In genomic region chr16:70780546-70780945, GRCh38 we compare ENCODE assay signal across 21 cellular contexts. TPM values are rescaled to one million over a fixed set of nuclear protein-coding genes. Genes with fewer than 3 reads are reported as not detected.
A peak's percentile ranks its signal among the peaks of the same experiment; 100 is the strongest.
DNase-seq lines count a peak whose midpoint lies in the region; ATAC-seq and TF ChIP-seq lines count a peak whose summit lies in the region.
"Had no signal": no experiment of that assay in that cellular context is flagged by ENCODE, and none has a peak within 500 bp of the region (broad histone marks: within the 10 kb centered on the region; RNA-seq: fewer than 3 reads in every experiment).

No MANE protein-coding gene starts in this region.

- no peak overlapping the region for H3K4me2 ChIP-seq in neuronal stem cell (ENCODE audit: insufficient read depth, low read length, poor library complexity, severe bottlenecking)
- H3K4me2 ChIP-seq: A549; BLaER1 treated with 17β-estradiol and CSF1 and Interleukin-3, amounts not matched to agents 10 nM and 100 nM had no signal

- DNase-seq in islet precursor cell (peak; percentile 27), neuronal stem cell (ENCODE audit: low spot score) (no peak), spleen (peak; percentile 60), HEK293T (ENCODE audit: extremely low spot score) (no peak), globus pallidus (ENCODE audit: low spot score) (no peak)
- DNase-seq: 8988T; ACHN; AML-193; BE2C; CD4-positive, alpha-beta T cell; CD8-positive, alpha-beta memory T cell; DMS 273 treated with DMSO at 0.1 percent for 48 hours; DMS53; DMS79 treated with DMSO at 0.1 percent for 48 hours; GF-D8; GM23248; H7; HCEC 1CT had no signal

- H2AFZ ChIP-seq in neuronal stem cell (ENCODE audit: low read length) = no peak overlapping the region
- H2AFZ ChIP-seq: GM23248 had no signal

- H3K14ac ChIP-seq in neuronal stem cell (ENCODE audit: low read length) = no peak overlapping the region

- no peaks in the 10 kb centered on the region for H3K79me1 ChIP-seq in neuronal stem cell (ENCODE audit: low read depth, low read length)

- H2AK5ac ChIP-seq in neuronal stem cell (ENCODE audit: low read depth, low read length) = no peak overlapping the region

- no peak overlapping the region for H2BK120ac ChIP-seq in neuronal stem cell (ENCODE audit: low read depth, low read length)

- H3K36me3 ChIP-seq in neuronal stem cell (replicated peaks in 1 of 2; ENCODE audit: control insufficient read depth in 2 of 2, insufficient read depth in 2 of 2, low read length in 2 of 2) (peaks cover 48 to 79% of the 10 kb centered on the region in 2 donors), spleen (peaks cover 6 to 100% (median 85%) of the 10 kb centered on the region in 6 donors)

- no peak overlapping the region for H4K91ac ChIP-seq in neuronal stem cell (ENCODE audit: low read depth, low read length, poor library complexity)

- H2BK5ac ChIP-seq in neuronal stem cell (ENCODE audit: low read length) = no peak overlapping the region

- H3K4ac ChIP-seq in neuronal stem cell (ENCODE audit: low read length) = no peak overlapping the region

- TF ChIP-seq CTCF in spleen (IDR thresholded peaks at IDR 0.05 in 8 of 11, conservative IDR thresholded peaks at IDR 0.05 in 3 of 11) = no peak

- no peak overlapping the region for H4K8ac ChIP-seq in neuronal stem cell (ENCODE audit: low read depth, low read length)

- CTCF ChIA-PET in HEK293T (lab: Yijun Ruan, JAX) = interaction anchor here (1.8 kb wide), 1 partner anchor 10 kb away, joined by 13 read pairs; no protein-coding TSS in a partner anchor

- no peak overlapping the region for H2BK15ac ChIP-seq in neuronal stem cell (ENCODE audit: low read length)

- H3K18ac ChIP-seq in neuronal stem cell (ENCODE audit: low read length) = peak overlapping the region; percentile 68

- peaks cover 4 to 10% of the 10 kb centered on the region in 2 donors for H3K9me3 ChIP-seq in neuronal stem cell (replicated peaks in 1 of 2; ENCODE audit: control insufficient read depth in 2 of 2, insufficient read depth in 1 of 2, low read depth in 1 of 2, low read length in 2 of 2)
- H3K9me3 ChIP-seq in spleen = peaks cover 0 to 9% (median 0%) of the 10 kb centered on the region in 8 donors
- H3K9me3 ChIP-seq: A549, BE2C had no signal

- H3K27me3 ChIP-seq in neuronal stem cell (ENCODE audit: control insufficient read depth in 3 of 3, insufficient read depth in 3 of 3, low read depth in 1 of 3, low read length in 3 of 3) (no peaks in the 10 kb centered on the region), spleen (replicated peaks in 1 of 7) (no peaks in the 10 kb centered on the region)
- H3K27me3 ChIP-seq: BE2C; BLaER1 treated with 17β-estradiol and CSF1 and Interleukin-3, amounts not matched to agents 10 nM and 100 nM had no signal

- no peak overlapping the region for H2BK12ac ChIP-seq in neuronal stem cell (ENCODE audit: low read length)

- ATAC-seq in GM19467 (IDR thresholded peaks at IDR 0.05; ENCODE audit: unreplicated experiment) = no peak
- ATAC-seq: A549 had no signal

- intact Hi-C loops in spleen (cut with DNase I; ENCODE audit: low total_unique reads) = no loop called here

- H3K4me1 ChIP-seq in neuronal stem cell (ENCODE audit: control insufficient read depth in 2 of 2, insufficient read depth in 1 of 2, low read depth in 1 of 2, low read length in 2 of 2) = peaks cover 0 to 3% of the 10 kb centered on the region in 2 donors
- H3K4me1 ChIP-seq in spleen = peaks cover 0 to 27% (median 14%) of the 10 kb centered on the region in 6 donors
- H3K4me1 ChIP-seq: BE2C had no signal

- POLR2A ChIA-PET in HEK293T (lab: Yijun Ruan, JAX) = no interaction called here

- no peak overlapping the region for H3K4me3 ChIP-seq in neuronal stem cell (ENCODE audit: low read length in 2 of 2)
- no peak overlapping the region for H3K4me3 ChIP-seq in spleen
- H3K4me3 ChIP-seq: A549; BLaER1 treated with 17β-estradiol and CSF1 and Interleukin-3, amounts not matched to agents 10 nM and 100 nM; GM23248 had no signal

- H3K27ac ChIP-seq in neuronal stem cell (replicated peaks; ENCODE audit: low read length) (no peak overlapping the region), spleen (no peak overlapping the region)
- H3K27ac ChIP-seq: A549; BLaER1 treated with 17β-estradiol and CSF1 and Interleukin-3, amounts not matched to agents 10 nM and 100 nM; GM23248 had no signal

- peak overlapping the region; percentile 70 for H3K23ac ChIP-seq in neuronal stem cell (ENCODE audit: low read depth, low read length, poor library complexity)

- TF ChIP-seq POLR2A in spleen (IDR thresholded peaks at IDR 0.05) = no peak

- no peak overlapping the region for H3K9ac ChIP-seq in neuronal stem cell (ENCODE audit: low read depth, low read length, poor library complexity)
- H3K9ac ChIP-seq: BLaER1 treated with 17β-estradiol and CSF1 and Interleukin-3, amounts not matched to agents 10 nM and 100 nM; GM23248 had no signal

- no CpG with 5 or more reads among the region's 10 CpGs for WGBS in neuronal stem cell (ENCODE audit: extremely low coverage in 2 of 2, insufficient read length in 2 of 2, insufficient replicate concordance in 1 of 2), 2 donors
- WGBS in spleen, 5 donors = 97 to 99% (median 98%) methylated on average over 10 of the region's 10 CpGs

TF ChIP-seq in HEK293T, 16 proteins besides CTCF, POLR2A, EP300 and RAD21:
- TF ChIP-seq NFRKB (IDR thresholded peaks at IDR 0.05) = no peak
- TF ChIP-seq FOXA1 (IDR thresholded peaks at IDR 0.05) = no peak
- no peak for TF ChIP-seq L3MBTL2 (conservative IDR thresholded peaks at IDR 0.05)
- TF ChIP-seq LEF1 (IDR thresholded peaks at IDR 0.05; ENCODE audit: borderline replicate concordance) = no peak
- TF ChIP-seq ZNF384 (IDR thresholded peaks at IDR 0.05) = no peak
- TF ChIP-seq FOXM1 (IDR thresholded peaks at IDR 0.05; ENCODE audit: borderline replicate concordance) = no peak
- TF ChIP-seq TARDBP (IDR thresholded peaks at IDR 0.05) = no peak
- TF ChIP-seq BHLHE40 (IDR thresholded peaks at IDR 0.05; ENCODE audit: borderline replicate concordance) = no peak
- TF ChIP-seq HDGF (IDR thresholded peaks at IDR 0.05; ENCODE audit: borderline replicate concordance) = no peak
- no peak for TF ChIP-seq SUZ12 (IDR thresholded peaks at IDR 0.05)
- TF ChIP-seq ELF4 (IDR thresholded peaks at IDR 0.05) = no peak
- no peak for TF ChIP-seq ARNT (IDR thresholded peaks at IDR 0.05)
- no peak for TF ChIP-seq CTBP1 (IDR thresholded peaks at IDR 0.05; ENCODE audit: borderline replicate concordance)
- TF ChIP-seq SP1 (IDR thresholded peaks at IDR 0.05) = no peak
- no peak for TF ChIP-seq FOXK2 (IDR thresholded peaks at IDR 0.05)
- TF ChIP-seq, protein P1, sequence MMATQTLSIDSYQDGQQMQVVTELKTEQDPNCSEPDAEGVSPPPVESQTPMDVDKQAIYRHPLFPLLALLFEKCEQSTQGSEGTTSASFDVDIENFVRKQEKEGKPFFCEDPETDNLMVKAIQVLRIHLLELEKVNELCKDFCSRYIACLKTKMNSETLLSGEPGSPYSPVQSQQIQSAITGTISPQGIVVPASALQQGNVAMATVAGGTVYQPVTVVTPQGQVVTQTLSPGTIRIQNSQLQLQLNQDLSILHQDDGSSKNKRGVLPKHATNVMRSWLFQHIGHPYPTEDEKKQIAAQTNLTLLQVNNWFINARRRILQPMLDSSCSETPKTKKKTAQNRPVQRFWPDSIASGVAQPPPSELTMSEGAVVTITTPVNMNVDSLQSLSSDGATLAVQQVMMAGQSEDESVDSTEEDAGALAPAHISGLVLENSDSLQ (IDR thresholded peaks at IDR 0.05) = no peak

RNA-seq across cellular contexts. Expression of gene VAC14, which starts 20.4 kb away (rescaled TPM):
- polyA plus RNA-seq in neuronal stem cell (2013, experiment 1 of 2) = 24.7 TPM
- polyA plus RNA-seq in neuronal stem cell (2013, experiment 2 of 2) = 23.1 TPM
- total RNA-seq in spleen = 10 to 100 TPM; 43.4 to 70.0 (median 55.5) TPM
- 10 to 100 TPM; 29.1 to 35.6 (median 32.9) TPM for polyA plus RNA-seq in spleen

Comparison
In these comparisons a context has a peak if more than half of its experiments do, and no peak if none do; other contexts are left out.
1. DNase-seq: peak in islet precursor cell (single experiment) and spleen (single experiment); none in neuronal stem cell (single experiment), HEK293T (single experiment) and globus pallidus (single experiment).